Comparison of ENCODE assay signal across 1 cellular context in genomic region chr19:12773571-12773970, GRCh38.
TF ChIP-seq lines count a peak whose summit lies in the region.

No MANE protein-coding gene starts in this region.

TF ChIP-seq in GM23338, 12 proteins besides CTCF, POLR2A, EP300 and RAD21 (continued from another document):
- TF ChIP-seq STAT1 (IDR thresholded peaks at IDR 0.05; ENCODE audit: unreplicated experiment): no peak
- no peak for TF ChIP-seq ZNF331 (CRISPR knock-in tag; IDR thresholded peaks at IDR 0.05; ENCODE audit: low read depth)
- TF ChIP-seq ZNF462 (CRISPR knock-in tag; IDR thresholded peaks at IDR 0.05): no peak
- TF ChIP-seq, protein P1, sequence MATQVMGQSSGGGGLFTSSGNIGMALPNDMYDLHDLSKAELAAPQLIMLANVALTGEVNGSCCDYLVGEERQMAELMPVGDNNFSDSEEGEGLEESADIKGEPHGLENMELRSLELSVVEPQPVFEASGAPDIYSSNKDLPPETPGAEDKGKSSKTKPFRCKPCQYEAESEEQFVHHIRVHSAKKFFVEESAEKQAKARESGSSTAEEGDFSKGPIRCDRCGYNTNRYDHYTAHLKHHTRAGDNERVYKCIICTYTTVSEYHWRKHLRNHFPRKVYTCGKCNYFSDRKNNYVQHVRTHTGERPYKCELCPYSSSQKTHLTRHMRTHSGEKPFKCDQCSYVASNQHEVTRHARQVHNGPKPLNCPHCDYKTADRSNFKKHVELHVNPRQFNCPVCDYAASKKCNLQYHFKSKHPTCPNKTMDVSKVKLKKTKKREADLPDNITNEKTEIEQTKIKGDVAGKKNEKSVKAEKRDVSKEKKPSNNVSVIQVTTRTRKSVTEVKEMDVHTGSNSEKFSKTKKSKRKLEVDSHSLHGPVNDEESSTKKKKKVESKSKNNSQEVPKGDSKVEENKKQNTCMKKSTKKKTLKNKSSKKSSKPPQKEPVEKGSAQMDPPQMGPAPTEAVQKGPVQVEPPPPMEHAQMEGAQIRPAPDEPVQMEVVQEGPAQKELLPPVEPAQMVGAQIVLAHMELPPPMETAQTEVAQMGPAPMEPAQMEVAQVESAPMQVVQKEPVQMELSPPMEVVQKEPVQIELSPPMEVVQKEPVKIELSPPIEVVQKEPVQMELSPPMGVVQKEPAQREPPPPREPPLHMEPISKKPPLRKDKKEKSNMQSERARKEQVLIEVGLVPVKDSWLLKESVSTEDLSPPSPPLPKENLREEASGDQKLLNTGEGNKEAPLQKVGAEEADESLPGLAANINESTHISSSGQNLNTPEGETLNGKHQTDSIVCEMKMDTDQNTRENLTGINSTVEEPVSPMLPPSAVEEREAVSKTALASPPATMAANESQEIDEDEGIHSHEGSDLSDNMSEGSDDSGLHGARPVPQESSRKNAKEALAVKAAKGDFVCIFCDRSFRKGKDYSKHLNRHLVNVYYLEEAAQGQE (IDR thresholded peaks at IDR 0.05; ENCODE audit: unreplicated experiment): no peak
- no peak for TF ChIP-seq CREB1 (CRISPR knock-in tag; IDR thresholded peaks at IDR 0.05; ENCODE audit: low read depth)
- no peak for TF ChIP-seq POLR2AphosphoS5 (IDR thresholded peaks at IDR 0.05; ENCODE audit: low read depth)
